27 cellular contexts compared by ENCODE assay signal in genomic region chr17:4180791-4181190, GRCh38. TPM values are rescaled to one million over a fixed set of nuclear protein-coding genes. Genes with fewer than 3 reads are reported as not detected.
DNase-seq lines count a peak whose midpoint lies in the region; ATAC-seq and TF ChIP-seq lines count a peak whose summit lies in the region.
"Had no signal": no experiment of that assay in that cellular context is flagged by ENCODE, and none has a peak within 500 bp of the region (broad histone marks: within the 10 kb centered on the region; RNA-seq: fewer than 3 reads in every experiment).

No MANE protein-coding gene starts in this region.

- DNase-seq in Right ventricle myocardium inferior (ENCODE audit: missing footprints) (no peak), right atrium auricular region (ENCODE audit: low spot score) (no peak), astrocyte of the spinal cord (ENCODE audit: low read depth, low spot score) (peak; percentile 84), right cardiac atrium (no peak), upper lobe of right lung (peak; percentile 25), nucleus accumbens (lab: John Stamatoyannopoulos, UW) (no peak), progenitor cell of endocrine pancreas (ENCODE audit: low spot score, unreplicated experiment) (no peak)
- no peak for DNase-seq in activated effector memory CD4-positive, alpha-beta T cell treated with Interleukin-2 at 50 U/mL for 16 hours
- DNase-seq: activated CD4-positive, alpha-beta memory T cell treated with anti-CD3 and anti-CD28 coated beads, Interleukin-2, amount 10 ng/mL, durations not matched to agents 7 days and 5 days; activated CD4-positive, alpha-beta T cell treated with anti-CD3 and anti-CD28 coated beads for 1 hour; AML-193; CD4-positive, alpha-beta memory T cell; effector CD4-positive, alpha-beta T cell; glutamatergic neuron; kidney; NCI-H1092 treated with DMSO at 0.1 percent for 48 hours; NCI-H1930; NCI-H226; stimulated activated naive CD8-positive, alpha-beta T cell treated with anti-CD3 and anti-CD28 coated beads, Interleukin-15, Interleukin-2, amounts not matched to agents 100 U/mL and 50 U/mL, for 24 hours had no signal

- no peaks in the 10 kb centered on the region for H3K9me3 Mint-ChIP-seq in progenitor cell of endocrine pancreas (ENCODE audit: low read depth)
- H3K9me3 Mint-ChIP-seq: activated CD4-positive, alpha-beta memory T cell treated with anti-CD3 and anti-CD28 coated beads, Interleukin-2, amount 10 ng/mL, durations not matched to agents 7 days and 5 days; activated naive CD4-positive, alpha-beta T cell treated with anti-CD3 and anti-CD28 coated beads, Interleukin-2, amount 50 U/mL, for 72 hours; activated T-helper 2 cell treated with anti-CD3 and anti-CD28 coated beads, Interferon-gamma antibody, Interleukin-2, Interleukin-4, amounts not matched to agents 10 μg/mL and 5 μg/mL and 100 μg/mL, durations not matched to agents 14 hours and 24 hours and 36 hours; CD4-positive, alpha-beta memory T cell; IgD-negative memory B cell; neural progenitor cell; T-helper 1 cell treated with Interleukin-12 subunit alpha and Interleukin-12 subunit beta and Interleukin-4 antibody, amounts not matched to agents 30 μg/mL and 1 μg/mL, for 36 hours had no signal

- H3K4me1 ChIP-seq in right atrium auricular region, result no peaks in the 10 kb centered on the region
- no peaks in the 10 kb centered on the region for H3K4me1 ChIP-seq in right cardiac atrium (ENCODE audit: control insufficient read depth, insufficient read depth, low read length)
- H3K4me1 ChIP-seq in upper lobe of right lung, result no peaks in the 10 kb centered on the region
- H3K4me1 ChIP-seq: neural progenitor cell had no signal

- no peak overlapping the region for H3K4me3 Mint-ChIP-seq in progenitor cell of endocrine pancreas (ENCODE audit: low read depth)
- H3K4me3 Mint-ChIP-seq: activated CD4-positive, alpha-beta memory T cell treated with anti-CD3 and anti-CD28 coated beads, Interleukin-2, amount 10 ng/mL, durations not matched to agents 7 days and 5 days; CD4-positive, alpha-beta memory T cell; IgD-negative memory B cell; neural progenitor cell; T-helper 1 cell treated with Interleukin-12 subunit alpha and Interleukin-12 subunit beta and Interleukin-4 antibody, amounts not matched to agents 30 μg/mL and 1 μg/mL, for 36 hours had no signal

- ATAC-seq in Right ventricle myocardium inferior, result peak; percentile 88
- ATAC-seq in right cardiac atrium, result peak; percentile 56 to 71
- ATAC-seq in upper lobe of right lung, result no peak
- ATAC-seq: activated naive CD4-positive, alpha-beta T cell treated with anti-CD3 and anti-CD28 coated beads, Interleukin-2, amount 50 U/mL, for 72 hours; stimulated activated naive CD8-positive, alpha-beta T cell treated with anti-CD3 and anti-CD28 coated beads, Interleukin-15, Interleukin-2, amounts not matched to agents 100 U/mL and 50 U/mL, for 24 hours had no signal

- no peak overlapping the region for H3K27ac Mint-ChIP-seq in progenitor cell of endocrine pancreas
- H3K27ac Mint-ChIP-seq: activated CD4-positive, alpha-beta memory T cell treated with anti-CD3 and anti-CD28 coated beads, Interleukin-2, amount 10 ng/mL, durations not matched to agents 7 days and 5 days; activated naive CD4-positive, alpha-beta T cell treated with anti-CD3 and anti-CD28 coated beads, Interleukin-2, amount 50 U/mL, for 72 hours; activated T-helper 2 cell treated with anti-CD3 and anti-CD28 coated beads, Interferon-gamma antibody, Interleukin-2, Interleukin-4, amounts not matched to agents 10 μg/mL and 5 μg/mL and 100 μg/mL, durations not matched to agents 14 hours and 24 hours and 36 hours; IgD-negative memory B cell; neural progenitor cell; T-helper 1 cell treated with Interleukin-12 subunit alpha and Interleukin-12 subunit beta and Interleukin-4 antibody, amounts not matched to agents 30 μg/mL and 1 μg/mL, for 36 hours had no signal

- H3K36me3 ChIP-seq in right atrium auricular region, result peaks cover 89% of the 10 kb centered on the region
- peaks cover 95% of the 10 kb centered on the region for H3K36me3 ChIP-seq in upper lobe of right lung
- H3K36me3 ChIP-seq: neural progenitor cell had no signal

- WGBS in right cardiac atrium, result 52% methylated on average over 8 of the region's 8 CpGs

- in situ Hi-C loops in astrocyte of the spinal cord (cut with HindIII; ENCODE audit: low sequenced_read_pairs), result no loop called here

- peaks cover 34% of the 10 kb centered on the region for H3K36me3 Mint-ChIP-seq in progenitor cell of endocrine pancreas (ENCODE audit: insufficient read depth)

- no peak for TF ChIP-seq CTCF in right atrium auricular region (IDR thresholded peaks at IDR 0.05)
- TF ChIP-seq CTCF in astrocyte of the spinal cord (IDR thresholded peaks at IDR 0.05; ENCODE audit: low read depth, low read length), result no peak
- no peak for TF ChIP-seq CTCF in upper lobe of right lung (IDR thresholded peaks at IDR 0.05)
- no peak for TF ChIP-seq CTCF in progenitor cell of endocrine pancreas (IDR thresholded peaks at IDR 0.05; ENCODE audit: unreplicated experiment)

- H3K27me3 Mint-ChIP-seq in progenitor cell of endocrine pancreas, result no peaks in the 10 kb centered on the region
- H3K27me3 Mint-ChIP-seq: activated CD4-positive, alpha-beta memory T cell treated with anti-CD3 and anti-CD28 coated beads, Interleukin-2, amount 10 ng/mL, durations not matched to agents 7 days and 5 days; CD4-positive, alpha-beta memory T cell; IgD-negative memory B cell had no signal

- no peak overlapping the region for H3K27ac ChIP-seq in right atrium auricular region
- no peak overlapping the region for H3K27ac ChIP-seq in right cardiac atrium (ENCODE audit: low read length)
- no peak overlapping the region for H3K27ac ChIP-seq in upper lobe of right lung
- H3K27ac ChIP-seq: epithelial cell of prostate, neural progenitor cell, SK-N-MC had no signal

- H3K27me3 ChIP-seq in right atrium auricular region, result no peaks in the 10 kb centered on the region
- no peaks in the 10 kb centered on the region for H3K27me3 ChIP-seq in right cardiac atrium (ENCODE audit: control insufficient read depth, insufficient read depth)
- no peaks in the 10 kb centered on the region for H3K27me3 ChIP-seq in upper lobe of right lung
- H3K27me3 ChIP-seq: neural progenitor cell had no signal

- H3K4me1 Mint-ChIP-seq in progenitor cell of endocrine pancreas (ENCODE audit: low read depth), result no peaks in the 10 kb centered on the region
- H3K4me1 Mint-ChIP-seq: IgD-negative memory B cell, neural progenitor cell had no signal

- H3K9me3 ChIP-seq in right atrium auricular region, result no peaks in the 10 kb centered on the region
- H3K9me3 ChIP-seq in right cardiac atrium (ENCODE audit: control insufficient read depth, low read length), result no peaks in the 10 kb centered on the region
- no peaks in the 10 kb centered on the region for H3K9me3 ChIP-seq in upper lobe of right lung

- intact Hi-C loops in Right ventricle myocardium inferior (cut with DNase I) (no loop called here), right cardiac atrium (cut with DNase I) (no loop called here), upper lobe of right lung (cut with DNase I) (no loop called here)

- H3K4me3 ChIP-seq in right atrium auricular region (no peak overlapping the region), astrocyte of the spinal cord (ENCODE audit: low read depth, low read length) (no peak overlapping the region), right cardiac atrium (ENCODE audit: low read length) (no peak overlapping the region), upper lobe of right lung (no peak overlapping the region)
- H3K4me3 ChIP-seq: lung, neural progenitor cell, SK-N-MC had no signal

RNA-seq across cellular contexts. Expression of gene CYB5D2, which starts 37.8 kb away (rescaled TPM):
- total RNA-seq in Right ventricle myocardium inferior (7.5 TPM), right atrium auricular region (10 to 100 TPM; 15.4 to 23.9 TPM), right cardiac atrium (10 to 100 TPM; 11.2 to 17.0 (median 12.8) TPM), upper lobe of right lung (12.5 TPM), progenitor cell of endocrine pancreas (10.7 and 13.0 TPM in 2 replicates)
- polyA plus RNA-seq in right cardiac atrium, result 22.3 TPM

RNA-seq across cellular contexts. Expression of gene ZZEF1, which starts 38.0 kb away (rescaled TPM):
- total RNA-seq in Right ventricle myocardium inferior (30.4 TPM), right atrium auricular region (10 to 100 TPM; 31.7 to 33.6 TPM), right cardiac atrium (10 to 100 TPM; 29.1 to 37.5 (median 32.7) TPM), upper lobe of right lung (50.9 TPM), progenitor cell of endocrine pancreas (36.4 and 39.2 TPM in 2 replicates)
- 15.2 TPM for polyA plus RNA-seq in right cardiac atrium

Comparison
In these comparisons a context has a peak if more than half of its experiments do, and no peak if none do; other contexts are left out.
1. DNase-seq: peak in astrocyte of the spinal cord (single experiment) and upper lobe of right lung (single experiment); none in Right ventricle myocardium inferior (single experiment), right atrium auricular region (single experiment), right cardiac atrium (0 of 3), activated effector memory CD4-positive, alpha-beta T cell treated with Interleukin-2 at 50 U/mL for 16 hours (single experiment), nucleus accumbens (0 of 56) and progenitor cell of endocrine pancreas (single experiment).